In the genomic region with DNA sequence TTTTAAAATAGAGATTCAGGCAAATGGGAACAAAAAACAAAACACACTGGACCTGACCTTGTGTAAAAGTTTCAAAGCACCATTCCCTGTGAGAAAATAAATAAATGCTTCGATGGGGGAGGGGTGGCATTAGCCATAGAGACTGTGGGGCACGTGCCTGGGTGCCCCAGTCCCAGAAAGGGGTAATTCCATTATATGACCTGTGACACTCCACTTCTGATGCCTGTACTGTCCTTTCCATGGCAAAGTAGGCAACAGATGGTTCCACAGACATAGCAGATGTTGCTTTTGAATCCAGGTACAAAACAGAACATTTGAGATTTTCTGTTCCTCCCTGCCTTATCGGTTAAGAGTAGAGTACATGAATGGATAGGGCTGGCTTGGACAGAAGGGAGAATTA, we compare ENCODE assay signal across 1 cellular context.
TF ChIP-seq lines count a peak whose summit lies in the region.

No MANE protein-coding gene starts in this region.

TF ChIP-seq in SK-N-SH, 30 proteins besides CTCF, POLR2A, EP300 and RAD21:
- no peak for TF ChIP-seq POLR2AphosphoS5 (IDR thresholded peaks at IDR 0.05; ENCODE audit: low read depth, low read length)
- TF ChIP-seq JUND (IDR thresholded peaks at IDR 0.05), result no peak
- TF ChIP-seq FOXJ3 (CRISPR knock-in tag; IDR thresholded peaks at IDR 0.05), result no peak
- TF ChIP-seq ELF1 (IDR thresholded peaks at IDR 0.05), result no peak
- TF ChIP-seq USF1 (IDR thresholded peaks at IDR 0.05; ENCODE audit: borderline replicate concordance, low read depth), result no peak
- TF ChIP-seq FOSL2 (IDR thresholded peaks at IDR 0.05; ENCODE audit: borderline replicate concordance, low read depth), result no peak
